ENCODE assay signal across 12 cellular contexts in genomic region chr11:76668362-76669155, GRCh38. TPM values are rescaled to one million over a fixed set of nuclear protein-coding genes. Genes with fewer than 3 reads are reported as not detected.
DNase-seq lines count a peak whose midpoint lies in the region; ATAC-seq, FAIRE-seq and TF ChIP-seq lines count a peak whose summit lies in the region.
"Had no signal": no experiment of that assay in that cellular context is flagged by ENCODE, and none has a peak within 500 bp of the region (broad histone marks: within the 10 kb centered on the region; RNA-seq: fewer than 3 reads in every experiment).

No MANE protein-coding gene starts in this region.

- H3K4me1 Mint-ChIP-seq in CD8-positive, alpha-beta memory T cell = peaks cover 44 to 56% (median 46%) of the 10 kb centered on the region in 3 donors

- H3F3A ChIP-seq in smooth muscle cell (ENCODE audit: low read depth) = peaks cover 7% of the 10 kb centered on the region

- no peak for TF ChIP-seq CTCF in kidney (IDR thresholded peaks at IDR 0.05; ENCODE audit: borderline replicate concordance, extremely low read depth, insufficient read depth)
- no peak for TF ChIP-seq CTCF in smooth muscle cell (IDR thresholded peaks at IDR 0.05; ENCODE audit: borderline replicate concordance, insufficient read depth, poor library complexity, severe bottlenecking)

- no peaks in the 10 kb centered on the region for H3K9me3 Mint-ChIP-seq in CD8-positive, alpha-beta memory T cell

- intact Hi-C loops in kidney (cut with DNase I) = no loop called here

- DNase-seq in CD8-positive, alpha-beta memory T cell = no peak
- DNase-seq in adipocyte (ENCODE audit: low read depth) (no peak), kidney (peak; percentile 70), smooth muscle cell (lab: John Stamatoyannopoulos, UW; ENCODE audit: unreplicated experiment) (no peak), SKM-1 (lab: John Stamatoyannopoulos, UW; ENCODE audit: unreplicated experiment) (no peak), globus pallidus (ENCODE audit: low spot score) (no peak)
- DNase-seq: DMS79 treated with DMSO at 0.1 percent for 48 hours, hippocampal formation, NCI-H510A, T-helper 9 cell had no signal

- H3K36me3 Mint-ChIP-seq in CD8-positive, alpha-beta memory T cell = no peaks in the 10 kb centered on the region

- H3K79me2 ChIP-seq in smooth muscle cell (ENCODE audit: low read depth) = peaks cover 56% of the 10 kb centered on the region

- peaks cover 62% of the 10 kb centered on the region for H4K20me1 ChIP-seq in smooth muscle cell (ENCODE audit: low read depth)

- no peak overlapping the region for H3K27ac ChIP-seq in CD8-positive, alpha-beta memory T cell (ENCODE audit: low read depth, low read length)
- peak overlapping the region; percentile 81 to 87 for H3K27ac ChIP-seq in kidney (ENCODE audit: low read depth in 2 of 2, low read length in 2 of 2)
- H3K27ac ChIP-seq in smooth muscle cell (ENCODE audit: low read depth) = peak overlapping the region; percentile 79

- H3K27me3 ChIP-seq in CD8-positive, alpha-beta memory T cell (ENCODE audit: insufficient read depth, low read length, poor library complexity, severe bottlenecking) = peaks cover 7% of the 10 kb centered on the region
- H3K27me3 ChIP-seq in adipocyte (replicated peaks; ENCODE audit: control insufficient read depth, insufficient read depth, low read length) = no peaks in the 10 kb centered on the region
- no peaks in the 10 kb centered on the region for H3K27me3 ChIP-seq in smooth muscle cell (ENCODE audit: low read depth)

- peak overlapping the region; percentile 89 for H3K4me2 ChIP-seq in smooth muscle cell

- POLR2A ChIA-PET in CD8-positive, alpha-beta memory T cell (lab: Charles Lee) = no interaction called here

- peak overlapping the region in 5 of 7 donors; percentile 0 to 76 (median 53) for H3K4me3 Mint-ChIP-seq in CD8-positive, alpha-beta memory T cell

- H3K4me1 ChIP-seq in CD8-positive, alpha-beta memory T cell (ENCODE audit: insufficient read depth, low read length) = peaks cover 42% of the 10 kb centered on the region
- H3K4me1 ChIP-seq in adipocyte (ENCODE audit: control insufficient read depth, insufficient read depth, low read length) (peaks cover 37% of the 10 kb centered on the region), kidney (ENCODE audit: control insufficient read depth in 1 of 2, insufficient read depth in 1 of 2, low read depth in 1 of 2, low read length in 2 of 2) (peaks cover 9 to 19% of the 10 kb centered on the region in 2 donors), smooth muscle cell (ENCODE audit: low read depth) (no peaks in the 10 kb centered on the region)

- ATAC-seq in HG03457 (IDR thresholded peaks at IDR 0.05; ENCODE audit: unreplicated experiment) (no peak), GM18861 (IDR thresholded peaks at IDR 0.05; ENCODE audit: unreplicated experiment) (no peak)

- peaks cover 5 to 8% of the 10 kb centered on the region in 2 donors for H3K27me3 Mint-ChIP-seq in CD8-positive, alpha-beta memory T cell

- CTCF ChIA-PET in CD8-positive, alpha-beta memory T cell (lab: Charles Lee) = no interaction called here

- H3K36me3 ChIP-seq in CD8-positive, alpha-beta memory T cell (ENCODE audit: insufficient read depth, low read length) = no peaks in the 10 kb centered on the region
- H3K36me3 ChIP-seq in adipocyte (ENCODE audit: control insufficient read depth, insufficient read depth, low read length, severe bottlenecking) (peaks cover 27% of the 10 kb centered on the region), kidney (ENCODE audit: control insufficient read depth in 1 of 2, insufficient read depth in 2 of 2, low read length in 2 of 2) (peaks cover 0 to 7% of the 10 kb centered on the region in 2 donors), smooth muscle cell (ENCODE audit: low read depth) (no peaks in the 10 kb centered on the region)

- FAIRE-seq in kidney (lab: Jason Lieb, UNC) = no peak

- peak overlapping the region in 2 of 8 donors; percentile 2 to 27 for H3K27ac Mint-ChIP-seq in CD8-positive, alpha-beta memory T cell

- H3K9ac ChIP-seq in adipocyte (ENCODE audit: low read length) = peak overlapping the region; percentile 91
- peak overlapping the region; percentile 65 to 83 for H3K9ac ChIP-seq in kidney (ENCODE audit: low read length in 2 of 2)
- H3K9ac ChIP-seq in smooth muscle cell (ENCODE audit: low read depth) = peak overlapping the region; percentile 44

- no peak overlapping the region for H2AFZ ChIP-seq in smooth muscle cell (ENCODE audit: low read depth)

- WGBS in smooth muscle cell (ENCODE audit: low lambda C conversion rate) = 88% methylated on average over 3 of the region's 3 CpGs

- no peaks in the 10 kb centered on the region for H3K9me3 ChIP-seq in CD8-positive, alpha-beta memory T cell (ENCODE audit: low read length)
- H3K9me3 ChIP-seq in adipocyte (ENCODE audit: control insufficient read depth, low read length) (no peaks in the 10 kb centered on the region), kidney (ENCODE audit: control insufficient read depth in 1 of 2, low read length in 2 of 2) (no peaks in the 10 kb centered on the region), smooth muscle cell (replicated peaks; ENCODE audit: low read depth) (no peaks in the 10 kb centered on the region)

- H3K4me3 ChIP-seq in CD8-positive, alpha-beta memory T cell (ENCODE audit: low read length) = no peak overlapping the region
- H3K4me3 ChIP-seq in adipocyte (ENCODE audit: low read length) (peak overlapping the region; percentile 85), kidney (ENCODE audit: low read length in 2 of 2) (peak overlapping the region; percentile 71 to 81), smooth muscle cell (peak overlapping the region; percentile 58)

RNA-seq across cellular contexts. Expression of gene LRRC32, which starts 2.0 kb away (rescaled TPM):
- 1 to 10 TPM; 1.5 to 2.8 TPM for total RNA-seq in CD8-positive, alpha-beta memory T cell
- 0.06 TPM for polyA plus RNA-seq in CD8-positive, alpha-beta memory T cell
- total RNA-seq in kidney (136 TPM), smooth muscle cell (147 and 171 TPM in 2 replicates)
- polyA plus RNA-seq in kidney (ENCODE audit: insufficient read depth, low read depth, low replicate concordance) (105 TPM), smooth muscle cell (330 and 444 TPM in 2 replicates)

Comparison
In these comparisons a context has a peak if more than half of its experiments do, and no peak if none do; other contexts are left out.
1. RNA of gene LRRC32, which starts 2.0 kb away (total RNA-seq): 147 to 171 TPM in smooth muscle cell and 136 TPM in kidney (single experiment); 1.5 to 2.8 TPM in CD8-positive, alpha-beta memory T cell; every median in the first group is over 10 times any median in the second.
2. Peak in every context shown above with its lines, with median percentiles within 50 percentile points of each other: H3K9ac ChIP-seq.